Comparison of ENCODE assay signal across 9 cellular contexts in genomic region chr4:159010563-159011260, GRCh38.
DNase-seq lines count a peak whose midpoint lies in the region; FAIRE-seq and TF ChIP-seq lines count a peak whose summit lies in the region.
"Had no signal": no experiment of that assay in that cellular context is flagged by ENCODE, and none has a peak within 500 bp of the region (broad histone marks: within the 10 kb centered on the region; RNA-seq: fewer than 3 reads in every experiment).

No MANE protein-coding gene starts in this region.

- H3K27ac ChIP-seq in prostate gland, result no peak overlapping the region
- H3K27ac ChIP-seq: cardiac muscle cell had no signal

- no peaks in the 10 kb centered on the region for H3K9me3 Mint-ChIP-seq in activated naive CD4-positive, alpha-beta T cell treated with anti-CD3 and anti-CD28 coated beads for 36 hours

- no peaks in the 10 kb centered on the region for H3K27me3 ChIP-seq in prostate gland (replicated peaks; ENCODE audit: insufficient read depth)
- no peaks in the 10 kb centered on the region for H3K27me3 ChIP-seq in HAP-1 (ENCODE audit: low read depth)
- H3K27me3 ChIP-seq: cardiac muscle cell had no signal

- H3K4me1 Mint-ChIP-seq in activated naive CD4-positive, alpha-beta T cell treated with anti-CD3 and anti-CD28 coated beads for 36 hours (ENCODE audit: low read depth), result no peaks in the 10 kb centered on the region

- peaks cover 4% of the 10 kb centered on the region for H3K4me1 ChIP-seq in prostate gland (replicated peaks)
- H3K4me1 ChIP-seq in HAP-1, result 0 out of 2 replicates have a peak, but pooled peaks cover 4% of the 10 kb centered on the region

- no peak for TF ChIP-seq POLR2A in prostate gland (IDR thresholded peaks at IDR 0.05)

- no peak for FAIRE-seq in HTR-8/SVneo (lab: Jason Lieb, UNC)

- H3K27me3 Mint-ChIP-seq in activated naive CD4-positive, alpha-beta T cell treated with anti-CD3 and anti-CD28 coated beads for 36 hours (ENCODE audit: low read depth), result peaks cover 3% of the 10 kb centered on the region

- CTCF ChIA-PET in activated naive CD4-positive, alpha-beta T cell treated with anti-CD3 and anti-CD28 coated beads for 36 hours (lab: Charles Lee), result no interaction called here

- no peak overlapping the region for H3K4me3 Mint-ChIP-seq in activated naive CD4-positive, alpha-beta T cell treated with anti-CD3 and anti-CD28 coated beads for 36 hours

- no peaks in the 10 kb centered on the region for H3K36me3 Mint-ChIP-seq in activated naive CD4-positive, alpha-beta T cell treated with anti-CD3 and anti-CD28 coated beads for 36 hours (ENCODE audit: low read depth)

- WGBS in prostate gland, result 6% methylated on average over 5 of the region's 5 CpGs

- no peaks in the 10 kb centered on the region for H3K9me3 ChIP-seq in prostate gland
- no peaks in the 10 kb centered on the region for H3K9me3 ChIP-seq in HAP-1

- TF ChIP-seq CTCF in prostate gland (IDR thresholded peaks at IDR 0.05), result no peak

- H3K36me3 ChIP-seq in prostate gland (no peaks in the 10 kb centered on the region), HAP-1 (replicated peaks) (no peaks in the 10 kb centered on the region)
- H3K36me3 ChIP-seq: cardiac muscle cell had no signal

- intact Hi-C loops in prostate gland (cut with DNase I), result loop anchor here (5.0 kb wide), 1 partner anchor 92 kb away; the partner anchor contains the start of gene RAPGEF2
- intact Hi-C loops in activated naive CD4-positive, alpha-beta T cell treated with anti-CD3 and anti-CD28 coated beads for 36 hours (cut with micrococcal nuclease), result no loop called here

- DNase-seq in G401 (ENCODE audit: low spot score) (peak; percentile 93), NCI-H446 treated with DMSO at 0.1 percent for 48 hours (lab: John Stamatoyannopoulos, UW) (peak; percentile 79), fibroblast of the conjunctiva (ENCODE audit: low read depth) (peak; percentile 83), prostate gland (ENCODE audit: low spot score) (peak; percentile 85), T-helper 9 cell (no peak), HTR-8/SVneo (ENCODE audit: insufficient read length, low spot score) (no peak), HAP-1 (ENCODE audit: low spot score in 2 of 2) (no peak)
- no peak for DNase-seq in activated naive CD4-positive, alpha-beta T cell treated with anti-CD3 and anti-CD28 coated beads for 36 hours

- H3K4me3 ChIP-seq in prostate gland (no peak overlapping the region), HAP-1 (no peak overlapping the region)
- H3K4me3 ChIP-seq: cardiac muscle cell had no signal

- H3K27ac Mint-ChIP-seq in activated naive CD4-positive, alpha-beta T cell treated with anti-CD3 and anti-CD28 coated beads for 36 hours, result no peak overlapping the region

- in situ Hi-C loops in G401 (cut with HindIII; ENCODE audit: low sequenced_read_pairs), result no loop called here
- in situ Hi-C loops in HAP-1 (cut with MboI; ENCODE audit: low sequenced_read_pairs), result no loop called here

Comparison
In these comparisons a context has a peak if more than half of its experiments do, and no peak if none do; other contexts are left out.
1. DNase-seq: peak in G401 (single experiment), NCI-H446 treated with DMSO at 0.1 percent for 48 hours (single experiment), fibroblast of the conjunctiva (single experiment) and prostate gland (single experiment); none in T-helper 9 cell (single experiment), activated naive CD4-positive, alpha-beta T cell treated with anti-CD3 and anti-CD28 coated beads for 36 hours (single experiment), HTR-8/SVneo (single experiment) and HAP-1 (0 of 2).